ENCODE assay signal across 8 cellular contexts in the genomic region with DNA sequence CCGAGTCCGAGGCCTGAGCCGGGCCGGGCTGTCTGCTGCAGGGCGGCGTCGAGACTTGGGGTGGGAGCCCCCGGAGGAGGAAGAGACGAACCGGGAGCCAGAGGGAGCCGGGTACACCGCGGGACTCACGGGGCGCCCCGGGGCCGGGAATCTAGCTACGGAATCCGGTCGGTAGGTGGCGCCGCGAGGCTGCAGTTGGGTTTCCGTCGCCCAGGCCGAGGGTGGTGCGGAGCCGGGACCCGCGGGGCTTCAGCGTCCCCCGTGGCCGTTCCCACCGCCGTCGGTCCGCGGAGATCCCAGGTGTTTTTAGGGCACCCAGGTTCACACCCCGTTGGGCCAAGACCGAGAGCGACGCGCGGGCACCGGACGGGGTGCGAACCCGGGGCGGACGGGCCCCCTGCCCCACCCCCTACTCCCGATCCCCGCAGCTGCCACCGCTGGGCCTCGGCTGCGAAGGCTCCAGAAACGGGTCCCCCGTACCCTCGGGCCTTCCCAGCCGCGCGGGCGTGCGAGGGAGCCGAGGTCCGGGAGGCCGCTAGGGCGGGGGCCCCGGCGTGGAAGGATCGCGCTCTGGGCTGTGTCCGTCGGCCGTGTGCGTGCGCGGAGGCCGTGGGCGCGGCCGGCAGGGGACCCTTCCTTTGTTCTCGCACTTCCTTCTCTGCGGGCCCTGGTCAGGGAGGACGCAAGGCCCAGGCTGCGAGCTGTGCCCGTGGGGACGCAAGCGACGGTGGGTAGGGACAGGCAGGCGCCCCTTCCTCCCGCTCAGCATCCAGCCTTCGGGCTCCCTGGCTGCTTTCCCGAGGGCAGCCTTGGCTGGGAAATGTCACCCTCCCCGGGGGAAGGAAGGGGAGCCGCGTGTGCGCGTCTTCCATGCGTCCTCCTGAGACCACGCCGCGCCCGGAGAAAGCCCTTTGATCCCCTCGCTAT.
A peak's percentile ranks its signal among the peaks of the same experiment; 100 is the strongest.
DNase-seq lines count a peak whose midpoint lies in the region; ATAC-seq and TF ChIP-seq lines count a peak whose summit lies in the region.

No MANE protein-coding gene starts in this region.

- H3K79me2 ChIP-seq in PC-9 (ENCODE audit: low read depth): no peaks in the 10 kb centered on the region

- no peak overlapping the region for H3K27ac Mint-ChIP-seq in activated T-helper 17 cell treated with anti-CD3 and anti-CD28 coated beads, Interleukin-2, amount 50 U/mL, for 72 hours
- no peak overlapping the region for H3K27ac Mint-ChIP-seq in nephron progenitor cell

- peak overlapping the region; percentile 62 for H3K4me3 ChIP-seq in HUES6 (ENCODE audit: low read depth, low read length)
- H3K4me3 ChIP-seq in PC-9: peak overlapping the region; percentile 65

- H3K4me3 Mint-ChIP-seq in activated T-helper 17 cell treated with anti-CD3 and anti-CD28 coated beads, Interleukin-2, amount 50 U/mL, for 72 hours: peak overlapping the region; percentile 66
- H3K4me3 Mint-ChIP-seq in nephron progenitor cell: peak overlapping the region; percentile 78

- peaks cover 7% of the 10 kb centered on the region; the same call in 1 of the 2 replicates for H3F3A ChIP-seq in PC-9 (ENCODE audit: insufficient read depth, low read depth)

- H3K4me1 Mint-ChIP-seq in activated T-helper 17 cell treated with anti-CD3 and anti-CD28 coated beads, Interleukin-2, amount 50 U/mL, for 72 hours: peaks cover 9% of the 10 kb centered on the region
- peaks cover 28% of the 10 kb centered on the region for H3K4me1 Mint-ChIP-seq in nephron progenitor cell

- intact Hi-C loops in PC-9 (cut with micrococcal nuclease; ENCODE audit: unreplicated experiment): loop anchor here (1.0 to 10.0 kb wide), 4 partner anchors 820 to 1083 kb away; no protein-coding TSS in a partner anchor

- H3K9me3 ChIP-seq in HUES6 (ENCODE audit: control insufficient read depth, insufficient read depth, low read depth, low read length): no peaks in the 10 kb centered on the region
- H3K9me3 ChIP-seq in PC-9 (ENCODE audit: insufficient read depth, low read depth): no peaks in the 10 kb centered on the region

- POLR2A ChIA-PET in PC-9 (lab: Charles Lee; ENCODE audit: unreplicated experiment): interaction anchor here (0.6 kb wide), 1 partner anchor 9 kb away, joined by 4 read pairs; no protein-coding TSS in a partner anchor

- peak; percentile 79 for ATAC-seq in activated T-helper 17 cell treated with anti-CD3 and anti-CD28 coated beads, Interleukin-2, amount 50 U/mL, for 72 hours (replicated peaks)

- TF ChIP-seq CTCF in PC-9 (conservative IDR thresholded peaks at IDR 0.05) (peak; percentile 88), nephron progenitor cell (IDR thresholded peaks at IDR 0.05) (peak; percentile 88)

- peaks cover 23% of the 10 kb centered on the region for H3K27me3 Mint-ChIP-seq in activated T-helper 17 cell treated with anti-CD3 and anti-CD28 coated beads, Interleukin-2, amount 50 U/mL, for 72 hours
- H3K27me3 Mint-ChIP-seq in nephron progenitor cell (ENCODE audit: low read depth, poor library complexity): peaks cover 25% of the 10 kb centered on the region

- H3K9ac ChIP-seq in HUES6 (ENCODE audit: low read length): peak overlapping the region; percentile 89

- DNase-seq in SKM-1 treated with dmso at 0.1 percent for 144 hours (lab: John Stamatoyannopoulos, UW; ENCODE audit: unreplicated experiment) (peak; percentile 44), SKM-1 (lab: John Stamatoyannopoulos, UW; ENCODE audit: unreplicated experiment) (no peak), PC-9 (peak in 1 of 2 experiments; percentile 81), fibroblast of the conjunctiva (ENCODE audit: low read depth) (peak; percentile 32), nephron progenitor cell (peak; percentile 91)
- DNase-seq in stimulated activated naive CD4-positive, alpha-beta T cell treated with Interleukin-2 at 50 U/mL for 16 hours (lab: John Stamatoyannopoulos, UW): peak; percentile 65

- peak overlapping the region; percentile 79; the same call in 1 of the 2 replicates for H3K27ac ChIP-seq in HUES6 (ENCODE audit: low read depth, low read length)
- H3K27ac ChIP-seq in PC-9: no peak overlapping the region

- H2AFZ ChIP-seq in PC-9: peak overlapping the region; percentile 82

- no TSS peak for BruUV-seq in PC-9 (replicated peaks; lab: Mats Ljungman, UMichigan)

- no peaks in the 10 kb centered on the region for H3K36me3 Mint-ChIP-seq in activated T-helper 17 cell treated with anti-CD3 and anti-CD28 coated beads, Interleukin-2, amount 50 U/mL, for 72 hours (ENCODE audit: low read depth)
- no peaks in the 10 kb centered on the region for H3K36me3 Mint-ChIP-seq in nephron progenitor cell (ENCODE audit: low read depth)

- no peaks in the 10 kb centered on the region for H4K20me1 ChIP-seq in PC-9 (ENCODE audit: insufficient read depth)

- H3K4me2 ChIP-seq in PC-9: peak overlapping the region; percentile 83

- H3K9me3 Mint-ChIP-seq in activated T-helper 17 cell treated with anti-CD3 and anti-CD28 coated beads, Interleukin-2, amount 50 U/mL, for 72 hours: no peaks in the 10 kb centered on the region
- H3K9me3 Mint-ChIP-seq in nephron progenitor cell: no peaks in the 10 kb centered on the region

- no peaks in the 10 kb centered on the region for H3K9me2 ChIP-seq in PC-9 (ENCODE audit: insufficient read depth)

- H3K36me3 ChIP-seq in HUES6 (ENCODE audit: control insufficient read depth, insufficient read depth, low read length) (no peaks in the 10 kb centered on the region), PC-9 (ENCODE audit: low read depth) (no peaks in the 10 kb centered on the region)

- H3K27me3 ChIP-seq in HUES6 (ENCODE audit: control insufficient read depth, insufficient read depth, low read length): peaks cover 18% of the 10 kb centered on the region
- no peaks in the 10 kb centered on the region for H3K27me3 ChIP-seq in PC-9 (ENCODE audit: insufficient read depth, low read depth)

- CTCF ChIA-PET in PC-9 (lab: Charles Lee): interaction anchor here (0.5 to 1.4 kb wide), 7 partner anchors 225 to 1600 kb away, joined by 3 to 7 read pairs (median 4); no protein-coding TSS in a partner anchor

- H3K4me1 ChIP-seq in HUES6 (ENCODE audit: control insufficient read depth, insufficient read depth, low read length) (peaks cover 4% of the 10 kb centered on the region; the same call in 1 of the 2 replicates), PC-9 (replicated peaks; ENCODE audit: insufficient read depth) (no peaks in the 10 kb centered on the region)
